Comparison of ENCODE assay signal across 24 cellular contexts in the genomic region with DNA sequence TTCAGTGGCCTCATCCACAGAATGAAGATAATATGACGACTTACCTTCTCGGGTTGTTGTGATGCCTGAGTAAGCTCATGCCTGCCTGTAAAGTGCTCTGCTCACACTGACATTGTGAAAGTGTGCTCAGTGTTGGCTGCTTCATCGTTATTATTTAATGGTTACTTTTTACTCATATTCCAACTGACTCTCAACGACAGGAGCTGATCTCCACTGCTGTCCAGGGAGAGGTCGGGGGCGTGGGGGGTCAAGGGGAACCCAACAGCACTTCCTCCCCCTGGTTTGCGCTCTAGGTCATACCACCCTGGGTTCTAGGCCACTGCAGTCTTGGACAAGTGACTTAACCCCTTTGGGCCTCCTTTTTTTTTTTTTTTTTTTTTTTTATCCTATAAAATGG. TPM values are rescaled to one million over a fixed set of nuclear protein-coding genes. Genes with fewer than 3 reads are reported as not detected.
DNase-seq lines count a peak whose midpoint lies in the region; ATAC-seq and TF ChIP-seq lines count a peak whose summit lies in the region.
"Had no signal": no experiment of that assay in that cellular context is flagged by ENCODE, and none has a peak within 500 bp of the region (broad histone marks: within the 10 kb centered on the region; RNA-seq: fewer than 3 reads in every experiment).

No MANE protein-coding gene starts in this region.

- no peaks in the 10 kb centered on the region for H4K20me1 ChIP-seq in BLaER1 treated with 17β-estradiol and CSF1 and Interleukin-3, amounts not matched to agents 10 nM and 100 nM

- TF ChIP-seq POLR2A in spleen (IDR thresholded peaks at IDR 0.05), result no peak

- H3K27me3 ChIP-seq in BLaER1 treated with 17β-estradiol and CSF1 and Interleukin-3, amounts not matched to agents 10 nM and 100 nM, result peaks cover 0 to 8% (median 0%) of the 10 kb centered on the region in 11 experiments; a peak in 1 of 22 replicates
- H3K27me3 ChIP-seq in spleen (replicated peaks in 1 of 7), result no peaks in the 10 kb centered on the region

- no peaks in the 10 kb centered on the region for H3K36me3 Mint-ChIP-seq in glutamatergic neuron (ENCODE audit: unreplicated experiment)

- peak overlapping the region in 6 of 11 experiments; percentile 24 to 98 (median 86); a peak in 9 of 22 replicates for H3K27ac ChIP-seq in BLaER1 treated with 17β-estradiol and CSF1 and Interleukin-3, amounts not matched to agents 10 nM and 100 nM
- H3K27ac ChIP-seq in spleen, result peak overlapping the region in 7 of 8 donors; percentile 32 to 69 (median 53)
- H3K27ac ChIP-seq: PC-9 had no signal

- no peaks in the 10 kb centered on the region for H3K9me3 ChIP-seq in BLaER1 treated with 17β-estradiol and CSF1 and Interleukin-3, amounts not matched to agents 10 nM and 100 nM (replicated peaks in 1 of 11)
- no peaks in the 10 kb centered on the region for H3K9me3 ChIP-seq in spleen

- WGBS in spleen, 5 donors, result 79 to 93% (median 86%) methylated on average over 7 of the region's 7 CpGs

- intact Hi-C loops in spleen (cut with DNase I; ENCODE audit: low total_unique reads), result no loop called here

- H3K9ac ChIP-seq in BLaER1 treated with 17β-estradiol and CSF1 and Interleukin-3, amounts not matched to agents 10 nM and 100 nM, result peak overlapping the region in 1 of 11 experiments; percentile 39; a peak in 1 of 22 replicates

- ATAC-seq in HG02973 (IDR thresholded peaks at IDR 0.05; ENCODE audit: unreplicated experiment), result no peak
- ATAC-seq: CD8-positive, alpha-beta T cell; GM12878; GM23338 had no signal

- H3K27ac Mint-ChIP-seq in glutamatergic neuron (ENCODE audit: unreplicated experiment), result no peak overlapping the region
- H3K27ac Mint-ChIP-seq: CD8-positive, alpha-beta T cell; GM23338 had no signal

- no peaks in the 10 kb centered on the region for H3K36me3 ChIP-seq in BLaER1 treated with 17β-estradiol and CSF1 and Interleukin-3, amounts not matched to agents 10 nM and 100 nM
- H3K36me3 ChIP-seq in spleen, result peaks cover 0 to 14% (median 0%) of the 10 kb centered on the region in 6 donors

- no peak for TF ChIP-seq CTCF in glutamatergic neuron (IDR thresholded peaks at IDR 0.05; ENCODE audit: partially characterized antibody, unreplicated experiment)
- no peak for TF ChIP-seq CTCF in spleen (IDR thresholded peaks at IDR 0.05 in 8 of 11, conservative IDR thresholded peaks at IDR 0.05 in 3 of 11)

- H3K27me3 Mint-ChIP-seq in glutamatergic neuron (ENCODE audit: unreplicated experiment), result peaks cover 4% of the 10 kb centered on the region

- H3K4me3 Mint-ChIP-seq in glutamatergic neuron (ENCODE audit: unreplicated experiment), result no peak overlapping the region
- H3K4me3 Mint-ChIP-seq: CD8-positive, alpha-beta T cell; GM23338 had no signal

- peaks cover 24 to 96% (median 69%) of the 10 kb centered on the region in 10 experiments for H3K4me1 ChIP-seq in BLaER1 treated with 17β-estradiol and CSF1 and Interleukin-3, amounts not matched to agents 10 nM and 100 nM
- H3K4me1 ChIP-seq in spleen, result peaks cover 0 to 62% (median 21%) of the 10 kb centered on the region in 6 donors

- H3K9me3 Mint-ChIP-seq in glutamatergic neuron (ENCODE audit: unreplicated experiment), result peaks cover 2% of the 10 kb centered on the region
- H3K9me3 Mint-ChIP-seq: CD8-positive, alpha-beta T cell; GM23338 had no signal

- H3K4me3 ChIP-seq in BLaER1 treated with 17β-estradiol and CSF1 and Interleukin-3, amounts not matched to agents 10 nM and 100 nM, result no peak overlapping the region
- H3K4me3 ChIP-seq in spleen, result no peak overlapping the region
- H3K4me3 ChIP-seq: GM12878, GM23338, PC-9 had no signal

- peak overlapping the region in 9 of 11 experiments; percentile 29 to 70 (median 59); a peak in 14 of 22 replicates for H3K4me2 ChIP-seq in BLaER1 treated with 17β-estradiol and CSF1 and Interleukin-3, amounts not matched to agents 10 nM and 100 nM
- H3K4me2 ChIP-seq: GM23338, PC-9 had no signal

- DNase-seq in activated CD8-positive, alpha-beta memory T cell treated with anti-CD3 and anti-CD28 coated beads for 24 hours, result peak; percentile 43
- DNase-seq in activated CD8-positive, alpha-beta memory T cell treated with anti-CD3 and anti-CD28 coated beads, Interleukin-2, amount 50 U/mL, for 48 hours, result no peak
- peak; percentile 2 for DNase-seq in glutamatergic neuron
- DNase-seq in spleen, result no peak
- DNase-seq in activated T-cell treated with anti-CD3 and anti-CD28 coated beads, Interleukin-2, amount 50 U/mL, for 48 hours, result no peak
- no peak for DNase-seq in HPDE6-E6E7 (ENCODE audit: extremely low spot score)
- DNase-seq: 8988T, C1 segment of cervical spinal cord, DND-41, HCEC 1CT, Karpas-422, MV-4-11, NCI-H1105 treated with DMSO at 0.1 percent for 48 hours, NCI-H2029 treated with DMSO at 0.1 percent for 48 hours, NCI-H226, NCI-H510A treated with DMSO at 0.1 percent for 48 hours, NCI-H748 treated with DMSO at 0.1 percent for 48 hours, PC-9, RPMI8226 had no signal

- H3K4me1 Mint-ChIP-seq in glutamatergic neuron (ENCODE audit: low read depth, unreplicated experiment), result peaks cover 9% of the 10 kb centered on the region
- H3K4me1 Mint-ChIP-seq: GM23338 had no signal

RNA-seq across cellular contexts. Expression of a gene that starts 52.9 kb away (rescaled TPM):
- total RNA-seq in glutamatergic neuron (ENCODE audit: unreplicated experiment) (55.5 TPM), spleen (100 to 1,000 TPM in 1 of 7 donors, 10 to 100 TPM in 6; 45.4 to 103 (median 66.2) TPM)
- polyA plus RNA-seq in spleen, result 10 to 100 TPM in 2 of 3 donors, 1 to 10 TPM in 1; 6.6 to 11.8 (median 11.8) TPM
- total RNA-seq: CD8-positive, alpha-beta T cell had no signal

Comparison
In these comparisons a context has a peak if more than half of its experiments do, and no peak if none do; other contexts are left out.
1. DNase-seq: peak in activated CD8-positive, alpha-beta memory T cell treated with anti-CD3 and anti-CD28 coated beads for 24 hours (single experiment) and glutamatergic neuron (single experiment); none in activated CD8-positive, alpha-beta memory T cell treated with anti-CD3 and anti-CD28 coated beads, Interleukin-2, amount 50 U/mL, for 48 hours (single experiment), spleen (single experiment), activated T-cell treated with anti-CD3 and anti-CD28 coated beads, Interleukin-2, amount 50 U/mL, for 48 hours (0 of 2) and HPDE6-E6E7 (single experiment).